In the genomic region with DNA sequence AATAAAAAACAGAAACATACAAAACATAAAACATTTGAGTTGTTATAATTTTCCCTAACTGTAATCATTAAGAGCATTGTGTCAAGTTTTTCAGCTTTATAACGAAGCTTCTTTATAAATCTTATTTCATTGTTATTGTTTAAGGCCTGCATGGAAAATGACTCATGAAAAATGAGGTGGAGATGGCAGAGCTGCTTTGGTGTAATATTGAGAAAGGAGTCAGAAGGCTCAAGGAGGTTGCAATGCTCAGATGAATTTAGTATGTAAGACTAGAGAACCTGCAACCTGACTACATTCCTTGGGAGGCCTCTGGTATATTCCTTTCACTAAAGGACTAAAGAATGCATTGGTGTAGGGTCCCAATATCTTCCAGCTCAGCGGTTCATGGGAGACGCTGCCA, we compare ENCODE assay signal across 22 cellular contexts.
DNase-seq lines count a peak whose midpoint lies in the region; ATAC-seq, FAIRE-seq and TF ChIP-seq lines count a peak whose summit lies in the region.
"Had no signal": no experiment of that assay in that cellular context is flagged by ENCODE, and none has a peak within 500 bp of the region (broad histone marks: within the 10 kb centered on the region; RNA-seq: fewer than 3 reads in every experiment).

No MANE protein-coding gene starts in this region.

- H3F3A ChIP-seq in GM23248 (ENCODE audit: insufficient read depth) = peaks cover 25% of the 10 kb centered on the region

- H3K9me3 ChIP-seq in GM23248 (ENCODE audit: low read depth) = no peaks in the 10 kb centered on the region
- H3K9me3 ChIP-seq: A549 had no signal

- no peaks in the 10 kb centered on the region for H3K27me3 Mint-ChIP-seq in chondrocyte (ENCODE audit: low read depth)

- H3K79me2 ChIP-seq in GM23248 (ENCODE audit: insufficient read depth) = no peaks in the 10 kb centered on the region

- H3K27ac ChIP-seq in GM23248 = peak overlapping the region; percentile 29
- H3K27ac ChIP-seq: A549 had no signal

- H3K4me1 Mint-ChIP-seq in chondrocyte (ENCODE audit: low read depth) = peaks cover 90% of the 10 kb centered on the region
- H3K4me1 Mint-ChIP-seq: B cell had no signal

- TF ChIP-seq CTCF in chondrocyte (IDR thresholded peaks at IDR 0.05) = no peak

- 68 to 69% methylated on average over 3 of the region's 3 CpGs for WGBS in GM23248 (ENCODE audit: low coverage in 1 of 2, low lambda C conversion rate in 2 of 2, missing lambda C conversion rate in 2 of 2), 2 experiments

- no peak overlapping the region for H3K9ac ChIP-seq in GM23248

- H3K4me2 ChIP-seq in GM23248 (ENCODE audit: unreplicated experiment) = peak overlapping the region; percentile 39
- H3K4me2 ChIP-seq: A549 had no signal

- no peak overlapping the region for H3K4me3 ChIP-seq in GM23248
- H3K4me3 ChIP-seq: A549 had no signal

- ATAC-seq in GM18498 (IDR thresholded peaks at IDR 0.05; ENCODE audit: unreplicated experiment) = no peak
- ATAC-seq: A549, Panc1, Right ventricle myocardium inferior had no signal

- peak overlapping the region; percentile 40; the same call in 1 of the 2 replicates for H2AFZ ChIP-seq in GM23248

- H3K27ac Mint-ChIP-seq in chondrocyte (ENCODE audit: unreplicated experiment) = peak overlapping the region; percentile 65
- H3K27ac Mint-ChIP-seq: B cell; CD4-positive, alpha-beta T cell had no signal

- peaks cover 39% of the 10 kb centered on the region for H3K4me1 ChIP-seq in GM23248 (ENCODE audit: insufficient read depth)
- H3K4me1 ChIP-seq: A549 had no signal

- no peaks in the 10 kb centered on the region for H3K27me3 ChIP-seq in GM23248 (replicated peaks; ENCODE audit: insufficient read depth)

- FAIRE-seq in A204.1 (lab: Jason Lieb, UNC) = peak; percentile 21
- FAIRE-seq: A549, G401.6, GM12892, GM19239 had no signal

- DNase-seq in GM23248 (peak; percentile 71), chondrocyte (ENCODE audit: low spot score) (no peak), iris pigment epithelial cell (ENCODE audit: low read depth) (peak; percentile 56), midbrain (lab: John Stamatoyannopoulos, UW) (no peak), NCI-H69 (lab: John Stamatoyannopoulos, UW) (no peak)
- no peak for DNase-seq in activated CD8-positive, alpha-beta memory T cell treated with anti-CD3 and anti-CD28 coated beads, Interleukin-2, amount 50 U/mL, for 48 hours
- DNase-seq: Calu3; CD4-positive, alpha-beta T cell; KG1; NCI-H1092 treated with DMSO at 0.1 percent for 48 hours; NCI-H1694; NCI-H345; NCI-H748 treated with DMSO at 0.1 percent for 48 hours had no signal

- no peaks in the 10 kb centered on the region for H3K36me3 ChIP-seq in GM23248 (ENCODE audit: low read depth)

- no peaks in the 10 kb centered on the region for H3K9me3 Mint-ChIP-seq in chondrocyte (ENCODE audit: low read depth)
- H3K9me3 Mint-ChIP-seq: CD4-positive, alpha-beta T cell had no signal

- no peaks in the 10 kb centered on the region for H3K9me2 ChIP-seq in GM23248 (ENCODE audit: insufficient read depth)

- in situ Hi-C loops in GM23248 (cut with MboI) = no loop called here

- H3K4me3 Mint-ChIP-seq in chondrocyte (ENCODE audit: unreplicated experiment) = no peak overlapping the region
- H3K4me3 Mint-ChIP-seq: B cell; CD4-positive, alpha-beta T cell had no signal

- H3K36me3 Mint-ChIP-seq in chondrocyte (ENCODE audit: low read depth) = no peaks in the 10 kb centered on the region

- no peaks in the 10 kb centered on the region for H4K20me1 ChIP-seq in GM23248 (ENCODE audit: insufficient read depth)

Comparison
In these comparisons a context has a peak if more than half of its experiments do, and no peak if none do; other contexts are left out.
1. DNase-seq: peak in GM23248 (single experiment) and iris pigment epithelial cell (single experiment); none in chondrocyte (single experiment), midbrain (single experiment), NCI-H69 (single experiment) and activated CD8-positive, alpha-beta memory T cell treated with anti-CD3 and anti-CD28 coated beads, Interleukin-2, amount 50 U/mL, for 48 hours (single experiment).